In genomic region chr10:6207658-6208057, GRCh38 we compare ENCODE assay signal across 2 cellular contexts.
TF ChIP-seq lines count a peak whose summit lies in the region.

No MANE protein-coding gene starts in this region.

TF ChIP-seq in HEK293, 187 proteins besides CTCF, POLR2A, EP300 and RAD21:
- TF ChIP-seq ZIC2 (tag by site-specific recombination; IDR thresholded peaks at IDR 0.05): peak; percentile 26; the same call in 1 of the 2 replicates
- TF ChIP-seq SCRT2 (tag by site-specific recombination; IDR thresholded peaks at IDR 0.05): peak; percentile 60
- 0 out of 2 replicates have a peak, but pooled peaks have one; percentile 6 for TF ChIP-seq ZBTB44 (tag by site-specific recombination; IDR thresholded peaks at IDR 0.05)
- TF ChIP-seq BCL6B (tag by site-specific recombination; IDR thresholded peaks at IDR 0.05): no peak

TF ChIP-seq in HepG2, 621 proteins besides CTCF, POLR2A, EP300 and RAD21:
- TF ChIP-seq ZNF160 (CRISPR knock-in tag; IDR thresholded peaks at IDR 0.05) (no peak), CENPBD1 (CRISPR knock-in tag; IDR thresholded peaks at IDR 0.05; ENCODE audit: borderline replicate concordance, low read depth) (no peak), ZBTB33 (CRISPR knock-in tag; IDR thresholded peaks at IDR 0.05) (0 out of 2 replicates have a peak, but pooled peaks have one; percentile 16), PREB (CRISPR knock-in tag; IDR thresholded peaks at IDR 0.05) (no peak), MAFK (conservative IDR thresholded peaks at IDR 0.05 in 1 of 2, IDR thresholded peaks at IDR 0.05 in 1 of 2; ENCODE audit: low read length in 2 of 2) (peak in 1 of 2 experiments; percentile 25; a peak in 2 of 4 replicates), FOXJ3 (CRISPR knock-in tag; IDR thresholded peaks at IDR 0.05; ENCODE audit: borderline replicate concordance) (no peak)
TF ChIP-seq in HepG2: peak in this region for 2.
